Comparison of ENCODE assay signal across 1 cellular context in genomic region chr2:105797298-105797819, GRCh38.
TF ChIP-seq lines count a peak whose summit lies in the region.

No MANE protein-coding gene starts in this region.

TF ChIP-seq in K562, 482 proteins besides CTCF, POLR2A, EP300 and RAD21 (continued from another document and continues in another):
- TF ChIP-seq CUX1 (CRISPR knock-in tag; IDR thresholded peaks at IDR 0.05) (peak; percentile 31; the same call in 1 of the 2 replicates), ETS2 (tag; IDR thresholded peaks at IDR 0.05; ENCODE audit: borderline replicate concordance, poor library complexity, severe bottlenecking) (no peak), CXXC5 (CRISPR knock-in tag; IDR thresholded peaks at IDR 0.05) (no peak; the same call in 1 of the 2 replicates), RUNX1 (IDR thresholded peaks at IDR 0.05; ENCODE audit: low read depth) (no peak), SMC3 (conservative IDR thresholded peaks at IDR 0.05; ENCODE audit: insufficient read depth, low read depth, low read length) (no peak), HDAC3 (IDR thresholded peaks at IDR 0.05; ENCODE audit: borderline replicate concordance, partially characterized antibody) (no peak), ZNF76 (CRISPR knock-in tag; IDR thresholded peaks at IDR 0.05; ENCODE audit: borderline replicate concordance) (no peak), ZFP91 (CRISPR knock-in tag; IDR thresholded peaks at IDR 0.05) (no peak), ZNF395 (CRISPR knock-in tag; IDR thresholded peaks at IDR 0.05) (peak; percentile 42; the same call in 1 of the 2 replicates), EGR1 (conservative IDR thresholded peaks at IDR 0.05) (no peak), RBM17 (IDR thresholded peaks at IDR 0.05; ENCODE audit: borderline replicate concordance, low read depth, low read length) (no peak), VEZF1 (CRISPR knock-in tag; IDR thresholded peaks at IDR 0.05) (peak; percentile 38; the same call in 1 of the 2 replicates), MYC (IDR thresholded peaks at IDR 0.05; ENCODE audit: low read depth, low read length) (peak; percentile 67; the same call in 1 of the 2 replicates), MYC (CRISPR knock-in tag; IDR thresholded peaks at IDR 0.05; ENCODE audit: borderline replicate concordance, low read depth) (no peak), KHSRP (IDR thresholded peaks at IDR 0.05) (no peak), DIDO1 (tag; IDR thresholded peaks at IDR 0.05; ENCODE audit: low read depth) (no peak), ARID2 (IDR thresholded peaks at IDR 0.05) (no peak), ZNF347 (CRISPR knock-in tag; IDR thresholded peaks at IDR 0.05; ENCODE audit: low read depth) (no peak), ELF4 (CRISPR knock-in tag; IDR thresholded peaks at IDR 0.05) (peak; percentile 30; the same call in 1 of the 2 replicates), NCOA6 (IDR thresholded peaks at IDR 0.05) (no peak), HBP1 (CRISPR knock-in tag; IDR thresholded peaks at IDR 0.05) (peak; percentile 74; the same call in 1 of the 2 replicates), GTF2B (IDR thresholded peaks at IDR 0.05; ENCODE audit: extremely low read depth, insufficient read length) (no peak), POLR2AphosphoS5 (IDR thresholded peaks at IDR 0.05; ENCODE audit: control insufficient read depth, insufficient read depth, low read depth, low read length) (no peak), PCBP2 (IDR thresholded peaks at IDR 0.05; ENCODE audit: low read depth, low read length, poor library complexity, severe bottlenecking) (no peak), CREB3L1 (IDR thresholded peaks at IDR 0.05; ENCODE audit: borderline replicate concordance, low read depth) (no peak), MBD2 (IDR thresholded peaks at IDR 0.05; ENCODE audit: borderline replicate concordance, low read depth) (no peak), PATZ1 (CRISPR knock-in tag; IDR thresholded peaks at IDR 0.05; ENCODE audit: borderline replicate concordance) (0 out of 2 replicates have a peak, but pooled peaks have one; percentile 61), TCF15 (CRISPR knock-in tag; IDR thresholded peaks at IDR 0.05) (no peak), ZNF699 (CRISPR knock-in tag; IDR thresholded peaks at IDR 0.05; ENCODE audit: insufficient replicate concordance) (no peak), HDAC8 (tag; IDR thresholded peaks at IDR 0.05) (no peak), JUNB (CRISPR knock-in tag; conservative IDR thresholded peaks at IDR 0.05) (no peak), E2F8 (IDR thresholded peaks at IDR 0.05; ENCODE audit: low read depth, partially characterized antibody) (no peak), CEBPG (CRISPR knock-in tag; IDR thresholded peaks at IDR 0.05) (peak; percentile 73; the same call in 1 of the 2 replicates), CEBPG (tag; conservative IDR thresholded peaks at IDR 0.05 in 1 of 2, IDR thresholded peaks at IDR 0.05 in 1 of 2) (peak; percentile 92 to 96), ZNF77 (CRISPR knock-in tag; IDR thresholded peaks at IDR 0.05) (no peak), ZNF707 (CRISPR knock-in tag; conservative IDR thresholded peaks at IDR 0.05) (no peak), GABPA (tag; conservative IDR thresholded peaks at IDR 0.05; ENCODE audit: low read depth) (peak; percentile 77), EWSR1 (IDR thresholded peaks at IDR 0.05; ENCODE audit: borderline replicate concordance, low read depth, partially characterized antibody) (no peak), ZNF134 (CRISPR knock-in tag; conservative IDR thresholded peaks at IDR 0.05) (no peak), ZBTB12 (CRISPR knock-in tag; IDR thresholded peaks at IDR 0.05) (no peak), NCOA2 (IDR thresholded peaks at IDR 0.05; ENCODE audit: partially characterized antibody in 2 of 2) (no peak), PHF20 (IDR thresholded peaks at IDR 0.05; ENCODE audit: partially characterized antibody) (no peak)
